ENCODE assay signal across 1 cellular context in genomic region chr5:31335456-31335855, GRCh38.
A peak's percentile ranks its signal among the peaks of the same experiment; 100 is the strongest.
TF ChIP-seq lines count a peak whose summit lies in the region.

No MANE protein-coding gene starts in this region.

TF ChIP-seq in HEK293, 187 proteins besides CTCF, POLR2A, EP300 and RAD21 (continued from another document):
- TF ChIP-seq GLI2 (tag by site-specific recombination; IDR thresholded peaks at IDR 0.05; ENCODE audit: borderline replicate concordance, low read depth) (peak; percentile 37; the same call in 1 of the 2 replicates), ZNF184 (tag by site-specific recombination; IDR thresholded peaks at IDR 0.05) (no peak), SCRT2 (tag by site-specific recombination; IDR thresholded peaks at IDR 0.05) (no peak), GFI1B (tag by site-specific recombination; IDR thresholded peaks at IDR 0.05) (0 out of 2 replicates have a peak, but pooled peaks have one; percentile 29), GLIS1 (tag by site-specific recombination; IDR thresholded peaks at IDR 0.05) (peak; percentile 48; the same call in 1 of the 2 replicates), PRDM10 (tag by site-specific recombination; IDR thresholded peaks at IDR 0.05) (no peak), ZNF664 (tag by site-specific recombination; IDR thresholded peaks at IDR 0.05) (no peak), ZNF843 (tag by site-specific recombination; IDR thresholded peaks at IDR 0.05) (peak; percentile 88), ZNF580 (tag by site-specific recombination; IDR thresholded peaks at IDR 0.05) (peak; percentile 89), FEZF1 (tag by site-specific recombination; IDR thresholded peaks at IDR 0.05) (peak; percentile 85), KLF16 (tag by site-specific recombination; IDR thresholded peaks at IDR 0.05) (0 out of 2 replicates have a peak, but pooled peaks have one; percentile 18), PRDM4 (tag by site-specific recombination; IDR thresholded peaks at IDR 0.05) (peak; percentile 24; the same call in 1 of the 2 replicates), ZNF302 (tag by site-specific recombination; IDR thresholded peaks at IDR 0.05; ENCODE audit: low read depth) (no peak), OSR2 (tag by site-specific recombination; IDR thresholded peaks at IDR 0.05) (peak; percentile 58; the same call in 1 of the 2 replicates), ZNF221 (tag by site-specific recombination; IDR thresholded peaks at IDR 0.05; ENCODE audit: borderline replicate concordance) (no peak), TCF7L2 (IDR thresholded peaks at IDR 0.05; ENCODE audit: borderline replicate concordance, low read depth, low read length) (peak; percentile 96), RBAK (tag by site-specific recombination; IDR thresholded peaks at IDR 0.05) (no peak), INSM2 (tag by site-specific recombination; IDR thresholded peaks at IDR 0.05) (no peak), ZIC2 (tag by site-specific recombination; IDR thresholded peaks at IDR 0.05) (peak; percentile 25; the same call in 1 of the 2 replicates), BCL11B (tag by site-specific recombination; IDR thresholded peaks at IDR 0.05; ENCODE audit: low read depth) (peak; percentile 88)
